ENCODE assay signal across 8 cellular contexts in the genomic region with DNA sequence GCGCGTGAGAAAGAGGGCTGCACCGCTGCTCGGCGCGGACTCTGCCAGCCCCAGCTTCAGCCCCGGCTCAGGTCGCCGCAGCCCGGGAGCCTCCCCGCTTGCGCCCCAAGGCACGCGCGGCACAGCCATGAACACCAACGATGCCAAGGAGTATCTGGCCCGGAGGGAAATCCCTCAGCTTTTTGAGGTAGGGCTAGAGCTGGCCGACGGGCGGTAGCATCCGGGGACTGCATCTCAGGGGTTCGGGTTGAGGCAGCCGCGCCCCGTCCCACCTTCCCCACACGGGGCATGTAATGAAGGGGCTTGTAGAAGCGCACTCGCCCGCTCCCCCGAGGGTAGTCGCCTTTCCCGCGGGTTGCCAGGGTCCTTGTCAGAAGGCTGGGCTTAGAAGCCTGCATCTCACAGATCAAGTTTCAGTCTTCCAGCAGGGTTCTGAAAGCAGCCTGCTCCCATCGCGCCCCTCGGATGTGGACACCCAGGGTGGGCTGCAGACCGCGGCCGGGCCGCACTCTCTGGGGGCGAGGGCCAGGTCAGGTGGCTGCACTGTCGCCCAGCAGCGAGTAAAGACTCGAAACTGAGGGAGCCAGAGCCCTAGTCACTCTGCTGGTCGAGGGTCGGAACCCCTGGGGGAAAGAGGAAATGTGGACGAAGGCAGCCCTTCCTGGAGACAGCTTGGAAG. TPM values are rescaled to one million over a fixed set of nuclear protein-coding genes. Genes with fewer than 3 reads are reported as not detected.
DNase-seq lines count a peak whose midpoint lies in the region; ATAC-seq and TF ChIP-seq lines count a peak whose summit lies in the region.

No MANE protein-coding gene starts in this region.

- peaks cover 11 to 40% (median 22%) of the 10 kb centered on the region in 5 donors for H3K27me3 ChIP-seq in subcutaneous abdominal adipose tissue (ENCODE audit: control insufficient read depth in 5 of 5, insufficient read depth in 4 of 5, low read length in 5 of 5)

- H3K9me3 ChIP-seq in mucosa of descending colon: no peaks in the 10 kb centered on the region
- no peaks in the 10 kb centered on the region for H3K9me3 ChIP-seq in subcutaneous abdominal adipose tissue (ENCODE audit: control insufficient read depth in 5 of 5, low read length in 5 of 5)

- no peaks in the 10 kb centered on the region for H3K9me3 Mint-ChIP-seq in effector memory CD8-positive, alpha-beta T cell

- H3K9ac ChIP-seq in subcutaneous abdominal adipose tissue (ENCODE audit: low read length in 5 of 5): peak overlapping the region in 1 of 5 donors; percentile 39

- peak overlapping the region; percentile 32 to 61 for H3K4me3 Mint-ChIP-seq in effector memory CD8-positive, alpha-beta T cell

- no peak overlapping the region for H3K4me3 ChIP-seq in mucosa of descending colon
- peak overlapping the region in 4 of 5 donors; percentile 50 to 68 (median 64) for H3K4me3 ChIP-seq in subcutaneous abdominal adipose tissue (ENCODE audit: low read depth in 1 of 5, low read length in 5 of 5)

- no peak overlapping the region for H3K27ac Mint-ChIP-seq in effector memory CD8-positive, alpha-beta T cell

- H3K4me1 ChIP-seq in mucosa of descending colon (ENCODE audit: low read depth) (peaks cover 5% of the 10 kb centered on the region), subcutaneous abdominal adipose tissue (ENCODE audit: control insufficient read depth in 5 of 5, insufficient read depth in 5 of 5, low read length in 5 of 5) (peaks cover 0 to 17% (median 15%) of the 10 kb centered on the region in 5 donors)

- DNase-seq in activated CD8-positive, alpha-beta memory T cell treated with anti-CD3 and anti-CD28 coated beads for 24 hours: peak; percentile 80
- no peak for DNase-seq in activated CD8-positive, alpha-beta memory T cell treated with anti-CD3 and anti-CD28 coated beads, Interleukin-2, amount 50 U/mL, for 48 hours
- DNase-seq in HT1080 (ENCODE audit: low read depth): peak; percentile 26
- peak; percentile 57 for DNase-seq in activated CD4-positive, alpha-beta T cell treated with anti-CD3 and anti-CD28 coated beads for 48 hours
- DNase-seq in effector memory CD8-positive, alpha-beta T cell: no peak
- peak in 2 of 3 donors; percentile 22 to 36 for DNase-seq in mucosa of descending colon
- no peak for DNase-seq in A172 (ENCODE audit: low spot score)

- H3K27ac ChIP-seq in subcutaneous abdominal adipose tissue (ENCODE audit: low read depth, low read length): no peak overlapping the region

- H3K36me3 Mint-ChIP-seq in effector memory CD8-positive, alpha-beta T cell (ENCODE audit: insufficient read depth): no peaks in the 10 kb centered on the region

- H3K36me3 ChIP-seq in mucosa of descending colon (ENCODE audit: low read depth) (no peaks in the 10 kb centered on the region), subcutaneous abdominal adipose tissue (ENCODE audit: control insufficient read depth in 5 of 5, insufficient read depth in 5 of 5, low read length in 5 of 5) (no peaks in the 10 kb centered on the region)

- ATAC-seq in effector memory CD8-positive, alpha-beta T cell (replicated peaks): peak; percentile 69
- ATAC-seq in mucosa of descending colon: peak; percentile 53

- intact Hi-C loops in mucosa of descending colon (cut with DNase I, micrococcal nuclease): no loop called here

- H3K27me3 Mint-ChIP-seq in effector memory CD8-positive, alpha-beta T cell: peaks cover 63 to 64% of the 10 kb centered on the region in 2 donors

- peaks cover 10 to 16% of the 10 kb centered on the region in 2 donors for H3K4me1 Mint-ChIP-seq in effector memory CD8-positive, alpha-beta T cell (ENCODE audit: low read depth in 2 of 2)

- TF ChIP-seq CTCF in mucosa of descending colon (IDR thresholded peaks at IDR 0.05): no peak

RNA-seq across cellular contexts. Expression of a gene that starts 0.5 kb away (rescaled TPM):
- total RNA-seq in HT1080 (2014; rRNA removed; shearing (Covaris generic)): 6.3 and 14.9 TPM in 2 replicates
- polyA plus RNA-seq in HT1080 (2015; cell fraction: cytosol; rRNA removed): 2.2 and 3.5 TPM in 2 replicates
- 2.7 and 4.7 TPM in 2 replicates for polyA plus RNA-seq in HT1080 (2015; cell fraction: nucleus; rRNA removed)
- total RNA-seq in mucosa of descending colon: 1 to 10 TPM in 1 of 3 donors, under 1 TPM in 2; 0.51 to 3.0 (median 0.84) TPM
- 2.0 and 9.0 TPM in 2 replicates for total RNA-seq in A172 (2014; rRNA removed; shearing (Covaris generic))

Comparison
In these comparisons a context has a peak if more than half of its experiments do, and no peak if none do; other contexts are left out.
1. DNase-seq: peak in activated CD8-positive, alpha-beta memory T cell treated with anti-CD3 and anti-CD28 coated beads for 24 hours (single experiment), HT1080 (single experiment), activated CD4-positive, alpha-beta T cell treated with anti-CD3 and anti-CD28 coated beads for 48 hours (single experiment) and mucosa of descending colon (2 of 3); none in activated CD8-positive, alpha-beta memory T cell treated with anti-CD3 and anti-CD28 coated beads, Interleukin-2, amount 50 U/mL, for 48 hours (single experiment), effector memory CD8-positive, alpha-beta T cell (0 of 3) and A172 (single experiment).